In genomic region chr18:267380-267687, GRCh38 we compare ENCODE assay signal across 8 cellular contexts. TPM values are rescaled to one million over a fixed set of nuclear protein-coding genes. Genes with fewer than 3 reads are reported as not detected.
DNase-seq lines count a peak whose midpoint lies in the region; ATAC-seq and TF ChIP-seq lines count a peak whose summit lies in the region.

No MANE protein-coding gene starts in this region.

- H3K4me3 ChIP-seq in skeletal muscle satellite cell (ENCODE audit: low read length): peak overlapping the region; percentile 93

- peak overlapping the region; percentile 99 for H3K4me3 Mint-ChIP-seq in glutamatergic neuron (ENCODE audit: unreplicated experiment)

- no peaks in the 10 kb centered on the region for H3K9me3 ChIP-seq in skeletal muscle satellite cell (replicated peaks; ENCODE audit: low read length)

- peak overlapping the region; percentile 99 for H3K9ac ChIP-seq in skeletal muscle satellite cell (ENCODE audit: low read depth, low read length)

- no peak for TF ChIP-seq CTCF in glutamatergic neuron (IDR thresholded peaks at IDR 0.05; ENCODE audit: partially characterized antibody, unreplicated experiment)

- H3K36me3 Mint-ChIP-seq in glutamatergic neuron (ENCODE audit: unreplicated experiment): no peaks in the 10 kb centered on the region

- peaks cover 3% of the 10 kb centered on the region for H3K9me3 Mint-ChIP-seq in glutamatergic neuron (ENCODE audit: unreplicated experiment)

- peaks cover 9% of the 10 kb centered on the region for H3K4me1 ChIP-seq in skeletal muscle satellite cell (ENCODE audit: control insufficient read depth, insufficient read depth, low read length)

- DNase-seq in NCI-H2171 treated with DMSO at 0.1 percent for 48 hours (lab: John Stamatoyannopoulos, UW) (peak; percentile 70), NCI-H2171 (lab: John Stamatoyannopoulos, UW) (no peak), SW480 (ENCODE audit: low spot score) (peak; percentile 35), glutamatergic neuron (no peak)
- no peak for DNase-seq in NK-92 treated with Interleukin-12 subunit alpha and Interleukin-12 subunit beta, amount 100 ng/mL, for 24 hours (lab: John Stamatoyannopoulos, UW)

- H3K27ac Mint-ChIP-seq in glutamatergic neuron (ENCODE audit: unreplicated experiment): peak overlapping the region; percentile 96

- ATAC-seq in HG03066 (IDR thresholded peaks at IDR 0.05; ENCODE audit: low read depth, unreplicated experiment): peak; percentile 17
- no peak for ATAC-seq in activated CD4-positive, CD25-positive, alpha-beta regulatory T cell treated with anti-CD3 and anti-CD28 coated beads, Interleukin-2, amount 50 U/mL, for 24 hours

- H3K27me3 Mint-ChIP-seq in glutamatergic neuron (ENCODE audit: unreplicated experiment): peaks cover 2% of the 10 kb centered on the region

- peaks cover 14% of the 10 kb centered on the region for H3K36me3 ChIP-seq in skeletal muscle satellite cell (ENCODE audit: insufficient read depth, low read length)

- H3K4me1 Mint-ChIP-seq in glutamatergic neuron (ENCODE audit: low read depth, unreplicated experiment): peaks cover 4% of the 10 kb centered on the region

- H3K4me2 ChIP-seq in skeletal muscle satellite cell (ENCODE audit: low read length): peak overlapping the region; percentile 93

- H3K27me3 ChIP-seq in skeletal muscle satellite cell (ENCODE audit: control insufficient read depth, insufficient read depth, low read length): no peaks in the 10 kb centered on the region

RNA-seq across cellular contexts. Expression of gene THOC1, which starts 0.5 kb away (rescaled TPM):
- total RNA-seq in glutamatergic neuron (ENCODE audit: unreplicated experiment): 62.3 TPM
- total RNA-seq in skeletal muscle satellite cell (2012; rRNA removed): 29.9 and 35.2 TPM in 2 replicates

Comparison
In these comparisons a context has a peak if more than half of its experiments do, and no peak if none do; other contexts are left out.
1. DNase-seq: peak in NCI-H2171 treated with DMSO at 0.1 percent for 48 hours (single experiment) and SW480 (single experiment); none in NCI-H2171 (single experiment), glutamatergic neuron (single experiment) and NK-92 treated with Interleukin-12 subunit alpha and Interleukin-12 subunit beta, amount 100 ng/mL, for 24 hours (single experiment).